In the genomic region with DNA sequence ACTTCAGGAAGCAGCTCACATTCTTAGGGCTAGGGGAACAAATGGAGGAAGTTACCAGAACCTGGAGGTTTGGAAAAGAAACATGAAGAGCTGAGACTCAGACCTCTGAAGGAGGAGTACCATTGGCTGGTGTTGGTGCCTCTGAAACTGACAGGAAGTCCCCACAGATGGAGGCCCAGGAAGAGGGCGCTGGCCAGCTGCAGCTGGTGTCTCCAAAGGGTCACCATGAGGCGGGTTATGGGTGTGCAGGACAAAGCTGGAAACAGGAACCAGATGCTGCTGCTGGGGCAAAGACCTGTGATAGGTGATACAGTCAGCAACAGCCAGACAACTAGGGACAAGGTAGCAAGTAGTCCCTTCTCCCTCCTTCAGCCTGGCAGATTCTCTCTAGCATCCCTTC, we compare ENCODE assay signal across 22 cellular contexts.
"Had no signal": no experiment of that assay in that cellular context is flagged by ENCODE, and none has a peak within 500 bp of the region (broad histone marks: within the 10 kb centered on the region; RNA-seq: fewer than 3 reads in every experiment).

No MANE protein-coding gene starts in this region.

- H3K36me3 Mint-ChIP-seq: activated naive CD4-positive, alpha-beta T cell treated with anti-CD3 and anti-CD28 coated beads, Interleukin-2, amount 50 U/mL, for 24 hours; stimulated activated naive B cell treated with anti-CD40 and anti-IgM and Interleukin-4, amounts not matched to agents 10 μg/mL and 1 μg/mL and 100 μg/mL, for 72 hours had no signal

- H3K27me3 ChIP-seq: adrenal gland, gastroesophageal sphincter, heart left ventricle, transverse colon, uterus had no signal

- DNase-seq: activated CD4-positive, CD25-positive, alpha-beta regulatory T cell treated with anti-CD3 and anti-CD28 coated beads, Interleukin-2, amount 50 U/mL, for 72 hours; activated gamma-delta T cell treated with Interleukin-2 at 50 U/mL for 16 hours; activated T-cell treated with anti-CD3 and anti-CD28 coated beads, Interleukin-2, amount 50 U/mL, for 1 hour; adrenal gland; central memory CD4-positive, alpha-beta T cell; heart left ventricle; islet precursor cell; left cardiac atrium; mesenchymal stem cell; mucosa of descending colon; stimulated activated CD4-positive, alpha-beta T cell treated with anti-CD3 and anti-CD28 coated beads, Interleukin-2, amount 100 ng/mL, for 48 hours; stimulated activated CD8-positive, alpha-beta memory T cell treated with anti-CD3 and anti-CD28 coated beads, Interleukin-4, amount 100 ng/mL, for 48 hours; stimulated activated naive B cell treated with anti-CD40 and anti-IgM and Interleukin-4, amounts not matched to agents 10 μg/mL and 1 μg/mL and 100 μg/mL, for 72 hours; T-helper 17 cell; transverse colon; uterus had no signal

- ATAC-seq: gastroesophageal sphincter; heart left ventricle; left cardiac atrium; mucosa of descending colon; stimulated activated naive B cell treated with anti-CD40 and anti-IgM and Interleukin-4, amounts not matched to agents 10 μg/mL and 1 μg/mL and 100 μg/mL, for 72 hours; T-helper 17 cell had no signal

- H3K9me3 ChIP-seq: adrenal gland, gastroesophageal sphincter, heart left ventricle, mucosa of descending colon, transverse colon, uterus had no signal

- H3K4me3 Mint-ChIP-seq: activated naive CD4-positive, alpha-beta T cell treated with anti-CD3 and anti-CD28 coated beads, Interleukin-2, amount 50 U/mL, for 24 hours; neural crest cell; stimulated activated naive B cell treated with anti-CD40 and anti-IgM and Interleukin-4, amounts not matched to agents 10 μg/mL and 1 μg/mL and 100 μg/mL, for 72 hours; T-helper 17 cell had no signal

- H3K27ac Mint-ChIP-seq: activated naive CD4-positive, alpha-beta T cell treated with anti-CD3 and anti-CD28 coated beads, Interleukin-2, amount 50 U/mL, for 24 hours; progenitor cell of endocrine pancreas; stimulated activated naive B cell treated with anti-CD40 and anti-IgM and Interleukin-4, amounts not matched to agents 10 μg/mL and 1 μg/mL and 100 μg/mL, for 72 hours; T-helper 17 cell had no signal

- H3K9me3 Mint-ChIP-seq: activated naive CD4-positive, alpha-beta T cell treated with anti-CD3 and anti-CD28 coated beads, Interleukin-2, amount 50 U/mL, for 24 hours; neural crest cell had no signal

- H3K27me3 Mint-ChIP-seq: progenitor cell of endocrine pancreas had no signal

- H3K4me3 ChIP-seq: adrenal gland, gastroesophageal sphincter, heart left ventricle, mucosa of descending colon, transverse colon, uterus had no signal

- H3K36me3 ChIP-seq: adrenal gland, gastroesophageal sphincter, heart left ventricle, transverse colon, uterus had no signal

- H3K4me1 Mint-ChIP-seq: activated naive CD4-positive, alpha-beta T cell treated with anti-CD3 and anti-CD28 coated beads, Interleukin-2, amount 50 U/mL, for 24 hours; stimulated activated naive B cell treated with anti-CD40 and anti-IgM and Interleukin-4, amounts not matched to agents 10 μg/mL and 1 μg/mL and 100 μg/mL, for 72 hours; T-helper 17 cell had no signal

- H3K27ac ChIP-seq: adrenal gland, epithelial cell of prostate, gastroesophageal sphincter, heart left ventricle, transverse colon, uterus, VCaP had no signal

- H3K4me1 ChIP-seq: adrenal gland, heart left ventricle, transverse colon, uterus had no signal
